In genomic region chr5:12799165-12799564, GRCh38 we compare ENCODE assay signal across 35 cellular contexts.
"Had no signal": no experiment of that assay in that cellular context is flagged by ENCODE, and none has a peak within 500 bp of the region (broad histone marks: within the 10 kb centered on the region; RNA-seq: fewer than 3 reads in every experiment).

No MANE protein-coding gene starts in this region.

- H3K36me3 ChIP-seq: MG63 had no signal

- DNase-seq: Karpas-422, Kasumi-1, MG63, MM.1S, MV-4-11, NCI-H1048, NCI-H1092, NCI-H1092 treated with DMSO at 0.1 percent for 48 hours, NCI-H1105, NCI-H1105 treated with DMSO at 0.1 percent for 48 hours, NCI-H1417, NCI-H1417 treated with DMSO at 0.1 percent for 48 hours, NCI-H1436, NCI-H1436 treated with DMSO at 0.1 percent for 48 hours, NCI-H146, NCI-H1694, NCI-H1694 treated with DMSO at 0.1 percent for 48 hours, NCI-H187, NCI-H187 treated with DMSO at 0.1 percent for 48 hours, NCI-H1930, NCI-H2029, NCI-H2029 treated with DMSO at 0.1 percent for 48 hours, NCI-H2081, NCI-H2081 treated with DMSO at 0.1 percent for 48 hours, NCI-H2107, NCI-H2171, NCI-H2171 treated with DMSO at 0.1 percent for 48 hours, NCI-H2227 treated with DMSO at 0.1 percent for 48 hours, NCI-H226, NCI-H345, NCI-H446, NCI-H446 treated with DMSO at 0.1 percent for 48 hours, NCI-H510A, NCI-H510A treated with DMSO at 0.1 percent for 48 hours, NCI-H524 had no signal

- H3K27me3 ChIP-seq: MG63 had no signal

- H3K9me3 ChIP-seq: MG63 had no signal

- H3K4me3 ChIP-seq: MG63 had no signal
